In the genomic region with DNA sequence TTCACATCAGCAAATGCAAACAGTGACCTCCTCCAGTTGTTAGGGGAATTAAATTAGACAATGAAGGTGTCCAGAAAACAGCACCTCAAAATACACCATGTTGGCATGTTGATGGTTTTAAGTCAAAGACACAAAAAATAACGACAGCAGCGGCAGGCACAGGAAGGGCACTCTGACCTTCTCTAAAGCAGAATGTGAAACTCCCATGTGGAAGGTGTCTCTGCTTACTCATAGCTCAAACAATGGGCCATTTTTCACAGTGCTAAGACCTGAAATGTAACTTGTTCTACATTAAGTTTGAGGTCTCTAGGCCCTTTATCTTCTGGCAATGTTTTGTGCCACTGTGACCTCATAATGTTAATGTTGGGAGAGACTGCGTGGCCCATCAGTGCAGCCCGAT, we compare ENCODE assay signal across 21 cellular contexts.
A peak's percentile ranks its signal among the peaks of the same experiment; 100 is the strongest.
DNase-seq lines count a peak whose midpoint lies in the region; ATAC-seq lines count a peak whose summit lies in the region.
"Had no signal": no experiment of that assay in that cellular context is flagged by ENCODE, and none has a peak within 500 bp of the region (broad histone marks: within the 10 kb centered on the region; RNA-seq: fewer than 3 reads in every experiment).

No MANE protein-coding gene starts in this region.

- peak; percentile 63 for ATAC-seq in HG03432 (IDR thresholded peaks at IDR 0.05; ENCODE audit: unreplicated experiment)
- ATAC-seq in HG03045 (IDR thresholded peaks at IDR 0.05; ENCODE audit: unreplicated experiment): no peak
- ATAC-seq in HG03139 (IDR thresholded peaks at IDR 0.05; ENCODE audit: unreplicated experiment): no peak
- no peak for ATAC-seq in HG03025 (IDR thresholded peaks at IDR 0.05; ENCODE audit: low FRiP score, unreplicated experiment)
- ATAC-seq: activated CD8-positive, alpha-beta memory T cell treated with anti-CD3 and anti-CD28 coated beads, Interleukin-2, amount 10 ng/mL, durations not matched to agents 7 days and 5 days; T-helper 17 cell had no signal

- peak overlapping the region in 1 of 2 donors; percentile 9 for H3K4me3 ChIP-seq in duodenal mucosa (ENCODE audit: low read depth in 1 of 2, low read length in 2 of 2)
- H3K4me3 ChIP-seq: right atrium auricular region had no signal

- H3K9me3 ChIP-seq in duodenal mucosa (ENCODE audit: control insufficient read depth in 1 of 2, low read length in 2 of 2): no peaks in the 10 kb centered on the region
- H3K9me3 ChIP-seq: right atrium auricular region had no signal

- no peaks in the 10 kb centered on the region for H3K27me3 ChIP-seq in duodenal mucosa (ENCODE audit: control insufficient read depth in 1 of 2, insufficient read depth in 2 of 2, low read length in 2 of 2)
- H3K27me3 ChIP-seq: right atrium auricular region had no signal

- H3K36me3 ChIP-seq in duodenal mucosa (ENCODE audit: control insufficient read depth in 1 of 2, insufficient read depth in 2 of 2, low read length in 2 of 2): no peaks in the 10 kb centered on the region
- H3K36me3 ChIP-seq: right atrium auricular region had no signal

- H3K27ac ChIP-seq in duodenal mucosa (ENCODE audit: low read depth, low read length): peak overlapping the region; percentile 60
- H3K27ac ChIP-seq: right atrium auricular region had no signal

- peaks cover 33 to 42% of the 10 kb centered on the region in 2 donors for H3K4me1 ChIP-seq in duodenal mucosa (ENCODE audit: control insufficient read depth in 1 of 2, insufficient read depth in 2 of 2, low read length in 2 of 2)
- H3K4me1 ChIP-seq: right atrium auricular region had no signal

- DNase-seq in DMS53 (lab: John Stamatoyannopoulos, UW) (peak; percentile 45), renal cortical epithelial cell (ENCODE audit: low read depth) (peak; percentile 12)
- DNase-seq in stimulated activated CD4-positive, alpha-beta T cell treated with anti-CD3 and anti-CD28 coated beads, Interleukin-2, amount 100 ng/mL, for 24 hours: no peak
- DNase-seq: activated CD4-positive, CD25-positive, alpha-beta regulatory T cell; activated CD8-positive, alpha-beta memory T cell treated with anti-CD3 and anti-CD28 coated beads, Interleukin-2, amount 10 ng/mL, durations not matched to agents 7 days and 5 days; activated effector memory CD4-positive, alpha-beta T cell treated with anti-CD3 and anti-CD28 coated beads, Interleukin-2, amount 50 U/mL, for 16 hours; cerebellar nuclear complex; COR-L47; endodermal cell; Karpas-422; kidney; mesendoderm; NCI-H1436; SHP77; T-helper 17 cell had no signal

- H3K9ac ChIP-seq in duodenal mucosa (ENCODE audit: low read depth in 1 of 2, low read length in 2 of 2): peak overlapping the region in 1 of 2 donors; percentile 49

Comparison
In these comparisons a context has a peak if more than half of its experiments do, and no peak if none do; other contexts are left out.
1. DNase-seq: peak in DMS53 (single experiment) and renal cortical epithelial cell (single experiment); none in stimulated activated CD4-positive, alpha-beta T cell treated with anti-CD3 and anti-CD28 coated beads, Interleukin-2, amount 100 ng/mL, for 24 hours (0 of 2).